In the genomic region with DNA sequence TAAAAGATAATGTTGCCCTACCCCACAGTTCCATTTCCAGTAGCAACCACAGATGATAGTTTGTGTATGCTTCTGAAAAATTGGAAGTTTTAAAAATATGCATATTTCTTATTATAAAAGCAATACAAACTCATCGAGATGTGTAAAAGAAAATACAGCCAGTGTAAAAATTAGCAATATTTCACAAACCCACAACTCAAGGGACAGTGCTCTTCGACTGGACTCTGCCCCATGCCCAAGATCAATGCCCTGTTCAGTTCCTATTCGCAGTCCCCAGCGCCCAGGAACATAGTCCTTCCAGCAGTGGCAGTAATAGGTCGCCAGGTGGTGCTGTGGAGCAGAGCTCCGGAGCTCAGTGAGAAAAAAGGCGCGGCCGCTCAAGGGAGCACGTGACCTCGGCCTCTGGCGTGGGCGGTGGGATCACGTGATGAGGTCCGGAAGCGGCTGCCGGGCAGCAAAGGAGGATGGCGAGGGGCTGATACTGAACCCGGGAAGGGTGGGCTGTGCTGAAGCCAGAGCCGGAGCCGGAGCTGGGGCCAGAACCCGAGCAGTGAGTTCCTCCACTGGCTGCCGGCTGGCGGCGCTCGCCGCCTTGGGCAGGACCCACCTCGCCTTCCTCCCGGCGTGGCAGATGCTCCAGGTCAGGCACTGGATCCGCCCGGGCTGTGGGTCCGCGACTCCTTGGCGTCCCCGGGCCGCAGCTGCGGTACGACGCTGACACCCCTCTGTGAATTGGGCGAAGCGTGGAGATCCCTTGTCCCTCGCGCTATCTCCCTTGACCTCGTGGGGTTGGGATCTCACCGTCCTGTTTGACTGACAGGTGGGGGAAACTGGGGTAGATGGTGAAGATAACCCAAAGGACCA, we compare ENCODE assay signal across 8 cellular contexts. TPM values are rescaled to one million over a fixed set of nuclear protein-coding genes. Genes with fewer than 3 reads are reported as not detected.
DNase-seq lines count a peak whose midpoint lies in the region; ATAC-seq and TF ChIP-seq lines count a peak whose summit lies in the region.

A gene (plus strand): TSS at position 430 of the 864 bp plus-strand sequence. CDS start 11,190 bp downstream, outside the sequence.

- DNase-seq in G401 (ENCODE audit: low spot score), result peak; percentile 93
- DNase-seq in H4 (ENCODE audit: low spot score), result peak; percentile 90
- peak; percentile 54 for DNase-seq in LNCaP clone FGC (ENCODE audit: low read depth)
- peak; percentile 97 for DNase-seq in RWPE1 (ENCODE audit: low spot score)
- DNase-seq in activated effector memory CD4-positive, alpha-beta T cell treated with Interleukin-2 at 50 U/mL for 16 hours, result peak; percentile 85
- peak; percentile 76 for DNase-seq in fibroblast of the conjunctiva (ENCODE audit: low read depth)
- DNase-seq in nephron progenitor cell, result peak; percentile 95
- DNase-seq in stimulated activated naive CD8-positive, alpha-beta T cell treated with anti-CD3 and anti-CD28 coated beads, Interleukin-15, amount 100 ng/mL, for 72 hours, result peak; percentile 95

- peak within 1 kb of the TSS; percentile 18 for H3K27ac Mint-ChIP-seq in nephron progenitor cell
- peak within 1 kb of the TSS; percentile 84 to 93 for H3K27ac Mint-ChIP-seq in stimulated activated naive CD8-positive, alpha-beta T cell treated with anti-CD3 and anti-CD28 coated beads, Interleukin-15, amount 100 ng/mL, for 72 hours

- peaks cover 27% of the 10 kb centered on the region for H3K4me1 Mint-ChIP-seq in nephron progenitor cell
- peaks cover 29% of the 10 kb centered on the region for H3K4me1 Mint-ChIP-seq in stimulated activated naive CD8-positive, alpha-beta T cell treated with anti-CD3 and anti-CD28 coated beads, Interleukin-15, amount 100 ng/mL, for 72 hours

- in situ Hi-C loops in G401 (cut with HindIII; ENCODE audit: low sequenced_read_pairs), result no loop called here

- peak; percentile 94 for TF ChIP-seq CTCF in LNCaP clone FGC (IDR thresholded peaks at IDR 0.05; ENCODE audit: control insufficient read depth, extremely low read depth, insufficient read depth)
- TF ChIP-seq CTCF in RWPE1 (conservative IDR thresholded peaks at IDR 0.05; ENCODE audit: low read depth), result peak; percentile 99
- peak; percentile 95 for TF ChIP-seq CTCF in nephron progenitor cell (IDR thresholded peaks at IDR 0.05)

- peak within 1 kb of the TSS; percentile 70 for H3K27ac ChIP-seq in RWPE1

- CTCF ChIA-PET in RWPE1 (lab: Yijun Ruan, JAX), result interaction anchor here (0.6 to 1.9 kb wide), 13 partner anchors 10 to 332 kb away, joined by 3 to 15 read pairs (median 5); no protein-coding TSS in a partner anchor

- H3K9me3 Mint-ChIP-seq in nephron progenitor cell, result no peaks in the 10 kb centered on the region
- H3K9me3 Mint-ChIP-seq in stimulated activated naive CD8-positive, alpha-beta T cell treated with anti-CD3 and anti-CD28 coated beads, Interleukin-15, amount 100 ng/mL, for 72 hours, result no peaks in the 10 kb centered on the region

- peak within 1 kb of the TSS; percentile 72 for H3K4me3 ChIP-seq in LNCaP clone FGC (ENCODE audit: low read depth, low read length)

- POLR2A ChIA-PET in RWPE1 (lab: Yijun Ruan, JAX; ENCODE audit: low non-redundant PET), result interaction anchor here (1.0 to 1.4 kb wide), 2 partner anchors 39 to 205 kb away, joined by 3 to 4 read pairs; no protein-coding TSS in a partner anchor

- peak; percentile 92 for ATAC-seq in stimulated activated naive CD8-positive, alpha-beta T cell treated with anti-CD3 and anti-CD28 coated beads, Interleukin-15, amount 100 ng/mL, for 72 hours

- peaks cover 26% of the 10 kb centered on the region for H3K27me3 Mint-ChIP-seq in nephron progenitor cell (ENCODE audit: low read depth, poor library complexity)
- H3K27me3 Mint-ChIP-seq in stimulated activated naive CD8-positive, alpha-beta T cell treated with anti-CD3 and anti-CD28 coated beads, Interleukin-15, amount 100 ng/mL, for 72 hours, result peaks cover 12% of the 10 kb centered on the region

- H3K4me3 Mint-ChIP-seq in nephron progenitor cell, result peak within 1 kb of the TSS; percentile 94
- H3K4me3 Mint-ChIP-seq in stimulated activated naive CD8-positive, alpha-beta T cell treated with anti-CD3 and anti-CD28 coated beads, Interleukin-15, amount 100 ng/mL, for 72 hours, result peak within 1 kb of the TSS; percentile 88 to 98

- H3K36me3 Mint-ChIP-seq in nephron progenitor cell (ENCODE audit: low read depth), result no peaks in the 10 kb centered on the region

RNA-seq across cellular contexts. Expression of the gene that starts here (rescaled TPM):
- 2.0 and 4.4 TPM in 2 replicates for total RNA-seq in G401 (2014; rRNA removed; shearing (Covaris generic))
- 9.4 and 10.0 TPM in 2 replicates for total RNA-seq in H4 (2014; rRNA removed; shearing (Covaris generic))

Comparison
In these comparisons a context has a peak if more than half of its experiments do, and no peak if none do; other contexts are left out.
1. Peak in every context shown above with its lines: DNase-seq, ATAC-seq, H3K4me3 ChIP-seq and H3K27ac ChIP-seq.